Comparison of ENCODE assay signal across 2 cellular contexts in genomic region chr5:119388619-119389190, GRCh38.
TF ChIP-seq lines count a peak whose summit lies in the region.

No MANE protein-coding gene starts in this region.

TF ChIP-seq in SK-N-SH, 30 proteins besides CTCF, POLR2A, EP300 and RAD21 (continued from another document):
- no peak for TF ChIP-seq REST (IDR thresholded peaks at IDR 0.05; ENCODE audit: low read depth, low read length)
- no peak for TF ChIP-seq MEF2A (IDR thresholded peaks at IDR 0.05; ENCODE audit: borderline replicate concordance, low read depth)
- no peak for TF ChIP-seq SMC3 (IDR thresholded peaks at IDR 0.05; ENCODE audit: low read depth, low read length)
- no peak for TF ChIP-seq TAF1 (IDR thresholded peaks at IDR 0.05; ENCODE audit: borderline replicate concordance, low read depth, low read length)
- no peak for TF ChIP-seq EZH2phosphoT487 (IDR thresholded peaks at IDR 0.05; ENCODE audit: borderline replicate concordance, low read depth)
- no peak for TF ChIP-seq TCF12 (IDR thresholded peaks at IDR 0.05)
- no peak for TF ChIP-seq USF2 (IDR thresholded peaks at IDR 0.05; ENCODE audit: borderline replicate concordance, low read depth, low read length)
- TF ChIP-seq NRF1 (IDR thresholded peaks at IDR 0.05; ENCODE audit: low read depth, low read length): no peak
- TF ChIP-seq GATA2 (CRISPR knock-in tag; IDR thresholded peaks at IDR 0.05): no peak

TF ChIP-seq in SK-N-SH treated with all-trans-retinoic acid at 6 μM for 48 hours, 23 proteins besides CTCF, POLR2A, EP300 and RAD21 (continued from another document):
- TF ChIP-seq CREB5 (CRISPR knock-in tag; IDR thresholded peaks at IDR 0.05; ENCODE audit: low read depth) (no peak), ZNF565 (CRISPR knock-in tag; conservative IDR thresholded peaks at IDR 0.05; ENCODE audit: low read depth) (no peak), ZFP3 (CRISPR knock-in tag; IDR thresholded peaks at IDR 0.05) (no peak), ZNF8 (CRISPR knock-in tag; IDR thresholded peaks at IDR 0.05) (no peak), PATZ1 (CRISPR knock-in tag; IDR thresholded peaks at IDR 0.05; ENCODE audit: borderline replicate concordance) (no peak), CSRNP3 (CRISPR knock-in tag; IDR thresholded peaks at IDR 0.05) (no peak), ZFP30 (CRISPR knock-in tag; IDR thresholded peaks at IDR 0.05) (no peak), ESRRG (CRISPR knock-in tag; IDR thresholded peaks at IDR 0.05) (no peak), ISL1 (CRISPR knock-in tag; IDR thresholded peaks at IDR 0.05) (no peak)
